In genomic region chr11:66467034-66467659, GRCh38 we compare ENCODE assay signal across 8 cellular contexts. TPM values are rescaled to one million over a fixed set of nuclear protein-coding genes. Genes with fewer than 3 reads are reported as not detected.
A peak's percentile ranks its signal among the peaks of the same experiment; 100 is the strongest.
DNase-seq lines count a peak whose midpoint lies in the region; ATAC-seq and TF ChIP-seq lines count a peak whose summit lies in the region.

No MANE protein-coding gene starts in this region.

- peak overlapping the region; percentile 92 for H3K4me3 ChIP-seq in MM.1S (ENCODE audit: low read length)
- peak overlapping the region; percentile 77 to 92 for H3K4me3 ChIP-seq in ascending aorta
- peak overlapping the region; percentile 33 to 84 (median 60) for H3K4me3 ChIP-seq in spleen

- H3K27me3 ChIP-seq in MM.1S (replicated peaks; ENCODE audit: insufficient read depth, low read length), result no peaks in the 10 kb centered on the region
- H3K27me3 ChIP-seq in ascending aorta, result no peaks in the 10 kb centered on the region
- no peaks in the 10 kb centered on the region for H3K27me3 ChIP-seq in spleen (replicated peaks in 1 of 7)

- ATAC-seq in GM21723 (IDR thresholded peaks at IDR 0.05; ENCODE audit: unreplicated experiment), result peak; percentile 36

- TF ChIP-seq POLR2A in spleen (IDR thresholded peaks at IDR 0.05), result no peak

- H3K9me2 ChIP-seq in MM.1S (replicated peaks; ENCODE audit: insufficient read depth, low read length), result no peaks in the 10 kb centered on the region

- peak overlapping the region; percentile 70; the same call in 1 of the 2 replicates for H3K9ac ChIP-seq in MM.1S (ENCODE audit: low read length)

- H2AFZ ChIP-seq in MM.1S (ENCODE audit: low read length), result peak overlapping the region; percentile 78

- no peaks in the 10 kb centered on the region for H3K9me3 ChIP-seq in MM.1S (replicated peaks; ENCODE audit: insufficient read depth, low read length)
- H3K9me3 ChIP-seq in ascending aorta, result no peaks in the 10 kb centered on the region
- peaks cover 0 to 5% (median 1%) of the 10 kb centered on the region in 8 donors for H3K9me3 ChIP-seq in spleen

- peak overlapping the region; percentile 99 for H3K4me2 ChIP-seq in MM.1S (ENCODE audit: low read depth, low read length)

- H3K27ac ChIP-seq in MM.1S (ENCODE audit: low read length), result no peak overlapping the region
- peak overlapping the region in 1 of 2 donors; percentile 54 for H3K27ac ChIP-seq in ascending aorta
- H3K27ac ChIP-seq in spleen, result peak overlapping the region in 6 of 8 donors; percentile 73 to 89 (median 80)

- intact Hi-C loops in ascending aorta (cut with DNase I) (loop anchor here (2.0 to 5.0 kb wide), 3 partner anchors 28 to 375 kb away; partner anchors contain the start of genes MRPL11 and RCE1), spleen (cut with DNase I; ENCODE audit: low total_unique reads) (no loop called here)

- H3K36me3 ChIP-seq in MM.1S (replicated peaks; ENCODE audit: insufficient read depth, low read length) (no peaks in the 10 kb centered on the region), ascending aorta (peaks cover 8 to 12% of the 10 kb centered on the region in 2 donors), spleen (peaks cover 0 to 8% (median 0%) of the 10 kb centered on the region in 6 donors)

- H4K20me1 ChIP-seq in MM.1S (ENCODE audit: insufficient read depth, low read length), result no peaks in the 10 kb centered on the region

- H3K4me1 ChIP-seq in MM.1S (ENCODE audit: low read length) (peaks cover 6% of the 10 kb centered on the region; the same call in 1 of the 2 replicates), ascending aorta (peaks cover 10 to 14% of the 10 kb centered on the region in 2 donors), spleen (peaks cover 10 to 54% (median 41%) of the 10 kb centered on the region in 6 donors)

- DNase-seq in NOMO-1 (lab: John Stamatoyannopoulos, UW; ENCODE audit: unreplicated experiment in 2 of 2) (peak; percentile 6 to 30), NOMO-1 treated with dmso at 0.1 percent for 144 hours (lab: John Stamatoyannopoulos, UW; ENCODE audit: unreplicated experiment) (no peak), MM.1S (peak; percentile 29), ascending aorta (ENCODE audit: low spot score in 2 of 2) (peak in 1 of 2 donors; percentile 69), iPS-NIHi11 (ENCODE audit: low spot score) (peak; percentile 77), spleen (no peak), Kasumi-1 (lab: John Stamatoyannopoulos, UW) (no peak)

- H3K79me2 ChIP-seq in MM.1S (ENCODE audit: low read length), result peaks cover 5% of the 10 kb centered on the region; the same call in 1 of the 2 replicates

- TF ChIP-seq CTCF in MM.1S (IDR thresholded peaks at IDR 0.05; ENCODE audit: low read length) (peak; percentile 25; the same call in 1 of the 2 replicates), ascending aorta (IDR thresholded peaks at IDR 0.05) (peak; percentile 28 to 55 (median 29)), spleen (IDR thresholded peaks at IDR 0.05 in 8 of 11, conservative IDR thresholded peaks at IDR 0.05 in 3 of 11) (peak in 8 of 11 experiments; percentile 24 to 56 (median 37))

- 2 to 6% (median 4%) methylated on average over 29 to 72 of the region's 72 CpGs for WGBS in spleen, 5 donors

- H3F3A ChIP-seq in MM.1S (ENCODE audit: insufficient read depth, low read length), result no peaks in the 10 kb centered on the region

RNA-seq across cellular contexts. Expression of gene PELI3, which starts 0.4 kb away (rescaled TPM):
- 13.2 TPM for total RNA-seq in ascending aorta
- 10 to 100 TPM in 5 of 7 donors, 1 to 10 TPM in 2; 4.9 to 14.6 (median 10.7) TPM for total RNA-seq in spleen
- 1 to 10 TPM; 2.4 to 6.4 (median 2.7) TPM for polyA plus RNA-seq in spleen

RNA-seq across cellular contexts. Expression of gene DPP3, which starts 13.1 kb away (rescaled TPM):
- total RNA-seq in ascending aorta, result 14.8 TPM
- 10 to 100 TPM; 17.9 to 35.5 (median 23.9) TPM for total RNA-seq in spleen
- polyA plus RNA-seq in spleen, result 10 to 100 TPM; 20.0 to 25.9 (median 20.6) TPM

RNA-seq across cellular contexts. Expression of gene MRPL11, which starts 28.5 kb away (rescaled TPM):
- total RNA-seq in ascending aorta (96.2 TPM), spleen (10 to 100 TPM; 25.5 to 41.2 (median 32.6) TPM)
- 10 to 100 TPM; 60.3 to 87.1 (median 72.7) TPM for polyA plus RNA-seq in spleen

RNA-seq across cellular contexts. Expression of gene BBS1, which starts 43.3 kb away (rescaled TPM):
- total RNA-seq in ascending aorta (39.6 TPM), spleen (10 to 100 TPM; 22.2 to 60.5 (median 36.9) TPM)
- 1 to 10 TPM; 5.2 to 9.9 (median 5.8) TPM for polyA plus RNA-seq in spleen

RNA-seq across cellular contexts. Expression of gene NPAS4, which starts 46.3 kb away (rescaled TPM):
- 5.0 TPM for total RNA-seq in ascending aorta
- total RNA-seq in spleen, result under 1 TPM in 2 of 7 donors, not detected in 5; 0.25 to 0.72 TPM
- under 1 TPM in 2 of 3 donors, not detected in 1; 0.11 to 0.22 TPM for polyA plus RNA-seq in spleen

Comparison
In these comparisons a context has a peak if more than half of its experiments do, and no peak if none do; other contexts are left out.
1. DNase-seq: peak in NOMO-1 (2 of 2), MM.1S (single experiment) and iPS-NIHi11 (single experiment); none in NOMO-1 treated with dmso at 0.1 percent for 144 hours (single experiment), spleen (single experiment) and Kasumi-1 (0 of 2).
2. Peak in every context shown above with its lines, with median percentiles within 50 percentile points of each other: H3K4me3 ChIP-seq and CTCF ChIP-seq.